ENCODE assay signal across 28 cellular contexts in the genomic region with DNA sequence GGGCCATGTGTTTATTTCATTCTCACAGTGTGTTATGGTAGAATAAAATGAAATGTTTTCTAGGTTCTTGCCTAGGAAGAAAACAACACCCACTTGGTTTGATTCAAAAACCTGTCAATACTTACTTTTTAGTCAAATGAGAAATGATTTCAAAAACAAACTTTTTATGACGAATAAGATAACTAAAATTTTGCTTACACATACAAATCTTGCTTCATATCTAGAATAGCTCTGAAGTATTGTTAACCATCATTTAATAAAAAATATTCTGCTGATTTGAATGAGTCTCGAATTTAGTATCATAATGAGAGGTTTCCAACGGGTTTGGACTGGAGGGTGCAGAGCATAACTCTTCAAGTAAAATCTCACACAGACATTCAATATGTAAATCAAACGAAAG. TPM values are rescaled to one million over a fixed set of nuclear protein-coding genes. Genes with fewer than 3 reads are reported as not detected.
"Had no signal": no experiment of that assay in that cellular context is flagged by ENCODE, and none has a peak within 500 bp of the region (broad histone marks: within the 10 kb centered on the region; RNA-seq: fewer than 3 reads in every experiment).

No MANE protein-coding gene starts in this region.

- FAIRE-seq: urothelium cell line had no signal

- H3K9me3 ChIP-seq: stomach, suprapubic skin, testis, thoracic aorta, thyroid gland, tibial artery, tibial nerve, transverse colon, upper lobe of left lung, upper lobe of right lung, uterus, vagina had no signal

- H3K27ac ChIP-seq: stomach, suprapubic skin, testis, thoracic aorta, thyroid gland, tibial artery, tibial nerve, transverse colon, upper lobe of left lung, upper lobe of right lung, uterus, vagina had no signal

- H3K36me3 ChIP-seq: stomach, suprapubic skin, thoracic aorta, thyroid gland, tibial artery, tibial nerve, transverse colon, upper lobe of left lung, upper lobe of right lung, uterus, vagina had no signal

- H3K4me1 ChIP-seq: suprapubic skin, testis, thyroid gland, tibial artery, tibial nerve, upper lobe of left lung, upper lobe of right lung, uterus, vagina had no signal

- H3K27me3 ChIP-seq: stomach, suprapubic skin, testis, thyroid gland, tibial artery, tibial nerve, transverse colon, upper lobe of left lung, upper lobe of right lung, uterus, vagina had no signal

- ATAC-seq: stimulated activated effector memory CD8-positive, alpha-beta T cell treated with anti-CD3 and anti-CD28 coated beads, Interleukin-12 subunit alpha, Interleukin-12 subunit beta, amount 100 ng/mL, for 72 hours; stimulated activated memory B cell treated with anti-CD40 and anti-IgM and Interleukin-4, amounts not matched to agents 10 μg/mL and 1 μg/mL and 100 μg/mL, for 72 hours; stimulated activated naive B cell treated with anti-CD40 and anti-IgM and Interleukin-4, amounts not matched to agents 10 μg/mL and 1 μg/mL and 100 μg/mL, for 72 hours; stimulated activated naive CD8-positive, alpha-beta T cell treated with anti-CD3 and anti-CD28 coated beads, Interleukin-15, amount 100 ng/mL, for 72 hours; stimulated activated naive CD8-positive, alpha-beta T cell treated with anti-CD3 and anti-CD28 coated beads, Interleukin-15, Interleukin-2, amounts not matched to agents 100 U/mL and 50 U/mL, for 24 hours; upper lobe of right lung had no signal

- DNase-seq: stimulated activated CD4-positive, alpha-beta T cell treated with anti-CD3 and anti-CD28 coated beads, Interleukin-2, amount 100 ng/mL, for 48 hours; stimulated activated CD4-positive, alpha-beta T cell treated with anti-CD3 and anti-CD28 coated beads, Interleukin-4, amount 100 ng/mL, for 1 hour; stimulated activated CD4-positive, alpha-beta T cell treated with anti-CD3 and anti-CD28 coated beads, Interleukin-4, amount 100 ng/mL, for 24 hours; stimulated activated CD4-positive, alpha-beta T cell treated with anti-CD3 and anti-CD28 coated beads, Interleukin-4, amount 100 ng/mL, for 4 hours; stimulated activated CD8-positive, alpha-beta memory T cell treated with anti-CD3 and anti-CD28 coated beads, Interleukin-4, amount 100 ng/mL, for 48 hours; stimulated activated naive B cell treated with anti-CD40 and anti-IgM and Interleukin-4, amounts not matched to agents 10 μg/mL and 1 μg/mL and 100 μg/mL, for 72 hours; stimulated activated naive CD4-positive, alpha-beta T cell; stimulated activated naive CD4-positive, alpha-beta T cell treated with Interleukin-2 at 50 U/mL for 16 hours; stimulated activated naive CD8-positive, alpha-beta T cell treated with anti-CD3 and anti-CD28 coated beads, Interleukin-15, amount 100 ng/mL, for 72 hours; stimulated activated naive CD8-positive, alpha-beta T cell treated with anti-CD3 and anti-CD28 coated beads, Interleukin-15, Interleukin-2, amounts not matched to agents 100 U/mL and 50 U/mL, for 24 hours; stomach; substantia nigra; testis; thyroid gland; tibial artery; transverse colon; trophoblast cell; upper lobe of left lung; upper lobe of right lung; uterus had no signal

- H3K4me3 ChIP-seq: stomach, suprapubic skin, testis, thoracic aorta, thyroid gland, tibial artery, tibial nerve, transverse colon, upper lobe of left lung, upper lobe of right lung, uterus, vagina had no signal

RNA-seq across cellular contexts. Expression of a gene that starts 23.2 kb away (rescaled TPM):
- total RNA-seq: ureter, vagina had no signal
